ENCODE assay signal across 1 cellular context in the genomic region with DNA sequence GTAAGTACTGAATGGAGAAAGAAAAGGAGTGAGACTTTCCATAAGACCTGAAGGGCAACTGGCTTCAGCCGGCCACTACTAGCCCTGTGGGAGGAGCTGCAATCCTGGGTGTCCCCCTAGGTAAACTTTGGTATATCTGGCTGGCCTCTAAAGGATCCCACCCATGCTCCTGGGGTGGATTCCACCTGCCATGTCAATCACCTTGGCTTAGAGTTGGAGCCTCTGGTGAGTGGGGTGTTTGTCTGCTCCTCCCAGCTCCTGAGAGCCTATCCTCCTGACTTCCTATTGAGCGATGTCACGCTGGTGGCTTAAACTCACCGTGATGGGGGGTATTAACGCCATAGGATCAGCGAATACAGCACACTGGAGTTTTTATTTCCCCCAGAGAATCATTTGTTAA.
TF ChIP-seq lines count a peak whose summit lies in the region.

No MANE protein-coding gene starts in this region.

TF ChIP-seq in GM23338, 12 proteins besides CTCF, POLR2A, EP300 and RAD21 (continued from another document):
- TF ChIP-seq, protein P1, sequence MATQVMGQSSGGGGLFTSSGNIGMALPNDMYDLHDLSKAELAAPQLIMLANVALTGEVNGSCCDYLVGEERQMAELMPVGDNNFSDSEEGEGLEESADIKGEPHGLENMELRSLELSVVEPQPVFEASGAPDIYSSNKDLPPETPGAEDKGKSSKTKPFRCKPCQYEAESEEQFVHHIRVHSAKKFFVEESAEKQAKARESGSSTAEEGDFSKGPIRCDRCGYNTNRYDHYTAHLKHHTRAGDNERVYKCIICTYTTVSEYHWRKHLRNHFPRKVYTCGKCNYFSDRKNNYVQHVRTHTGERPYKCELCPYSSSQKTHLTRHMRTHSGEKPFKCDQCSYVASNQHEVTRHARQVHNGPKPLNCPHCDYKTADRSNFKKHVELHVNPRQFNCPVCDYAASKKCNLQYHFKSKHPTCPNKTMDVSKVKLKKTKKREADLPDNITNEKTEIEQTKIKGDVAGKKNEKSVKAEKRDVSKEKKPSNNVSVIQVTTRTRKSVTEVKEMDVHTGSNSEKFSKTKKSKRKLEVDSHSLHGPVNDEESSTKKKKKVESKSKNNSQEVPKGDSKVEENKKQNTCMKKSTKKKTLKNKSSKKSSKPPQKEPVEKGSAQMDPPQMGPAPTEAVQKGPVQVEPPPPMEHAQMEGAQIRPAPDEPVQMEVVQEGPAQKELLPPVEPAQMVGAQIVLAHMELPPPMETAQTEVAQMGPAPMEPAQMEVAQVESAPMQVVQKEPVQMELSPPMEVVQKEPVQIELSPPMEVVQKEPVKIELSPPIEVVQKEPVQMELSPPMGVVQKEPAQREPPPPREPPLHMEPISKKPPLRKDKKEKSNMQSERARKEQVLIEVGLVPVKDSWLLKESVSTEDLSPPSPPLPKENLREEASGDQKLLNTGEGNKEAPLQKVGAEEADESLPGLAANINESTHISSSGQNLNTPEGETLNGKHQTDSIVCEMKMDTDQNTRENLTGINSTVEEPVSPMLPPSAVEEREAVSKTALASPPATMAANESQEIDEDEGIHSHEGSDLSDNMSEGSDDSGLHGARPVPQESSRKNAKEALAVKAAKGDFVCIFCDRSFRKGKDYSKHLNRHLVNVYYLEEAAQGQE (IDR thresholded peaks at IDR 0.05; ENCODE audit: unreplicated experiment): no peak
- TF ChIP-seq JUNB (IDR thresholded peaks at IDR 0.05; ENCODE audit: unreplicated experiment) (no peak), STAT1 (IDR thresholded peaks at IDR 0.05; ENCODE audit: unreplicated experiment) (no peak), EZH2phosphoT487 (IDR thresholded peaks at IDR 0.05; ENCODE audit: unreplicated experiment) (no peak), POLR2AphosphoS5 (IDR thresholded peaks at IDR 0.05; ENCODE audit: low read depth) (no peak)
- TF ChIP-seq, protein P2, sequence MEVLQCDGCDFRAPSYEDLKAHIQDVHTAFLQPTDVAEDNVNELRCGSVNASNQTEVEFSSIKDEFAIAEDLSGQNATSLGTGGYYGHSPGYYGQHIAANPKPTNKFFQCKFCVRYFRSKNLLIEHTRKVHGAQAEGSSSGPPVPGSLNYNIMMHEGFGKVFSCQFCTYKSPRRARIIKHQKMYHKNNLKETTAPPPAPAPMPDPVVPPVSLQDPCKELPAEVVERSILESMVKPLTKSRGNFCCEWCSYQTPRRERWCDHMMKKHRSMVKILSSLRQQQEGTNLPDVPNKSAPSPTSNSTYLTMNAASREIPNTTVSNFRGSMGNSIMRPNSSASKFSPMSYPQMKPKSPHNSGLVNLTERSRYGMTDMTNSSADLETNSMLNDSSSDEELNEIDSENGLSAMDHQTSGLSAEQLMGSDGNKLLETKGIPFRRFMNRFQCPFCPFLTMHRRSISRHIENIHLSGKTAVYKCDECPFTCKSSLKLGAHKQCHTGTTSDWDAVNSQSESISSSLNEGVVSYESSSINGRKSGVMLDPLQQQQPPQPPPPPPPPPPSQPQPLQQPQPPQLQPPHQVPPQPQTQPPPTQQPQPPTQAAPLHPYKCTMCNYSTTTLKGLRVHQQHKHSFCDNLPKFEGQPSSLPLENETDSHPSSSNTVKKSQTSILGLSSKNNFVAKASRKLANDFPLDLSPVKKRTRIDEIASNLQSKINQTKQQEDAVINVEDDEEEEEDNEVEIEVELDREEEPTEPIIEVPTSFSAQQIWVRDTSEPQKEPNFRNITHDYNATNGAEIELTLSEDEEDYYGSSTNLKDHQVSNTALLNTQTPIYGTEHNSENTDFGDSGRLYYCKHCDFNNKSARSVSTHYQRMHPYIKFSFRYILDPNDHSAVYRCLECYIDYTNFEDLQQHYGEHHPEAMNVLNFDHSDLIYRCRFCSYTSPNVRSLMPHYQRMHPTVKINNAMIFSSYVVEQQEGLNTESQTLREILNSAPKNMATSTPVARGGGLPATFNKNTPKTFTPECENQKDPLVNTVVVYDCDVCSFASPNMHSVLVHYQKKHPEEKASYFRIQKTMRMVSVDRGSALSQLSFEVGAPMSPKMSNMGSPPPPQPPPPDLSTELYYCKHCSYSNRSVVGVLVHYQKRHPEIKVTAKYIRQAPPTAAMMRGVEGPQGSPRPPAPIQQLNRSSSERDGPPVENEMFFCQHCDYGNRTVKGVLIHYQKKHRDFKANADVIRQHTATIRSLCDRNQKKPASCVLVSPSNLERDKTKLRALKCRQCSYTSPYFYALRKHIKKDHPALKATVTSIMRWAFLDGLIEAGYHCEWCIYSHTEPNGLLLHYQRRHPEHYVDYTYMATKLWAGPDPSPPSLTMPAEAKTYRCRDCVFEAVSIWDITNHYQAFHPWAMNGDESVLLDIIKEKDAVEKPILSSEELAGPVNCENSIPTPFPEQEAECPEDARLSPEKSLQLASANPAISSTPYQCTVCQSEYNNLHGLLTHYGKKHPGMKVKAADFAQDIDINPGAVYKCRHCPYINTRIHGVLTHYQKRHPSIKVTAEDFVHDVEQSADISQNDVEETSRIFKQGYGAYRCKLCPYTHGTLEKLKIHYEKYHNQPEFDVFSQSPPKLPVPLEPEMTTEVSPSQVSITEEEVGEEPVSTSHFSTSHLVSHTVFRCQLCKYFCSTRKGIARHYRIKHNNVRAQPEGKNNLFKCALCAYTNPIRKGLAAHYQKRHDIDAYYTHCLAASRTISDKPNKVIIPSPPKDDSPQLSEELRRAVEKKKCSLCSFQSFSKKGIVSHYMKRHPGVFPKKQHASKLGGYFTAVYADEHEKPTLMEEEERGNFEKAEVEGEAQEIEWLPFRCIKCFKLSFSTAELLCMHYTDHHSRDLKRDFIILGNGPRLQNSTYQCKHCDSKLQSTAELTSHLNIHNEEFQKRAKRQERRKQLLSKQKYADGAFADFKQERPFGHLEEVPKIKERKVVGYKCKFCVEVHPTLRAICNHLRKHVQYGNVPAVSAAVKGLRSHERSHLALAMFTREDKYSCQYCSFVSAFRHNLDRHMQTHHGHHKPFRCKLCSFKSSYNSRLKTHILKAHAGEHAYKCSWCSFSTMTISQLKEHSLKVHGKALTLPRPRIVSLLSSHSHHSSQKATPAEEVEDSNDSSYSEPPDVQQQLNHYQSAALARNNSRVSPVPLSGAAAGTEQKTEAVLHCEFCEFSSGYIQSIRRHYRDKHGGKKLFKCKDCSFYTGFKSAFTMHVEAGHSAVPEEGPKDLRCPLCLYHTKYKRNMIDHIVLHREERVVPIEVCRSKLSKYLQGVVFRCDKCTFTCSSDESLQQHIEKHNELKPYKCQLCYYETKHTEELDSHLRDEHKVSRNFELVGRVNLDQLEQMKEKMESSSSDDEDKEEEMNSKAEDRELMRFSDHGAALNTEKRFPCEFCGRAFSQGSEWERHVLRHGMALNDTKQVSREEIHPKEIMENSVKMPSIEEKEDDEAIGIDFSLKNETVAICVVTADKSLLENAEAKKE (CRISPR knock-in tag; IDR thresholded peaks at IDR 0.05): no peak
TF ChIP-seq in GM23338: peak in this region for 0.
